In the genomic region with DNA sequence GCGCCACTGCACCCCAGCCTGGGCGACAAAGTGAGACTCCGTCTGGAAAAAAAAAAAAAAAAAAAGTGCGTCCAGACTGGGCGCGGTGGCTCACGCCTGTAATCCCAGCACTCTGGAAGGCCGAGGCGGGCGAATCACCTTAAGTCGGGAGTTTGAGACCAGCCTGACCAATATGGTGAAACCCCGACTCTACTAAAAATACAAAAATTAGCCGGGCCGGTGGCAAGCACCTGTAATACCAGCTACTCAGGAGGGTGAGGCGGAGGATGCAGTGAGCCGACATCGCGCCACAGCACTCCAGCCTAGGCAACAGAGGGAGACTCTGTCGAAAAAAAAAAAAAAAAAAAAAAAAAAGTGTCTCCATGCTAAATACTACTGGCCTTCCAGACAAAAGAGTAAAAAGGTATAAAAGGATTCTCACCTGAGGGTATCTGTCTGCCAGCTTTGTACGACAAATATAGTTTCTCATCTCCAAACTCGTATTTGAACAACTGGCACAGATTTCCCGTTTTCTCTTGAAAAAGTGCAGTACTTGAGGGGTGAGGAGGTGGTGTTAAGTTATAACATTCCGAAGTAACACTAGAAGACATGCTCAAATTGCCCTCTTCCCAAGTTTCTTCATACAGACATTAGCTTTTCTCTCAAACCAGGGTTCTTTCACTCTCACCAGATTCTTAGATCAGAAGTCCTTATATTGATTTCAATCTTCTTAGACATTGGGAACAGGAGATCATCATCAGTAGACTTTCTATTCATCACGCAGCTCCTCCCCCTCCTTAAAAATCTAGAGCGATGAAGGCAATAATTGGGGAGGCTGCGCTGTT, we compare ENCODE assay signal across 9 cellular contexts. TPM values are rescaled to one million over a fixed set of nuclear protein-coding genes. Genes with fewer than 3 reads are reported as not detected.
DNase-seq lines count a peak whose midpoint lies in the region; ATAC-seq and TF ChIP-seq lines count a peak whose summit lies in the region.
"Had no signal": no experiment of that assay in that cellular context is flagged by ENCODE, and none has a peak within 500 bp of the region (broad histone marks: within the 10 kb centered on the region; RNA-seq: fewer than 3 reads in every experiment).

No MANE protein-coding gene starts in this region.

- no peak for TF ChIP-seq CTCF in NB4 (IDR thresholded peaks at IDR 0.05; ENCODE audit: low read depth, low read length)

- TF ChIP-seq POLR2A in NB4 (IDR thresholded peaks at IDR 0.05; ENCODE audit: extremely low read depth, insufficient read length) = no peak

- H3K4me3 Mint-ChIP-seq in naive thymus-derived CD4-positive, alpha-beta T cell = peak overlapping the region; percentile 81 to 98 (median 92)

- H3K9me3 ChIP-seq in duodenal mucosa (ENCODE audit: control insufficient read depth in 1 of 2, low read length in 2 of 2) = no peaks in the 10 kb centered on the region
- no peaks in the 10 kb centered on the region for H3K9me3 ChIP-seq in naive thymus-derived CD4-positive, alpha-beta T cell (ENCODE audit: control insufficient read depth in 2 of 3, low read length in 3 of 3)

- H3K9me3 Mint-ChIP-seq in naive thymus-derived CD4-positive, alpha-beta T cell = peaks cover 0 to 5% (median 0%) of the 10 kb centered on the region in 11 donors

- no peak for ATAC-seq in naive thymus-derived CD4-positive, alpha-beta T cell
- no peak for ATAC-seq in GM21423 (IDR thresholded peaks at IDR 0.05; ENCODE audit: unreplicated experiment)

- H3K36me3 Mint-ChIP-seq in naive thymus-derived CD4-positive, alpha-beta T cell = peaks cover 0 to 22% (median 4%) of the 10 kb centered on the region in 5 donors

- CTCF ChIA-PET in naive thymus-derived CD4-positive, alpha-beta T cell (lab: Charles Lee) = no interaction called here

- DNase-seq in NCI-H2227 treated with DMSO at 0.1 percent for 48 hours (lab: John Stamatoyannopoulos, UW) = peak; percentile 8
- DNase-seq in NCI-H2227 (lab: John Stamatoyannopoulos, UW; ENCODE audit: unreplicated experiment) = no peak
- peak; percentile 52 for DNase-seq in NB4 (ENCODE audit: low read depth)
- peak in 3 of 9 donors; percentile 9 to 14 (median 11) for DNase-seq in naive thymus-derived CD4-positive, alpha-beta T cell
- no peak for DNase-seq in ecto neural progenitor cell (ENCODE audit: low spot score)
- no peak for DNase-seq in HuH-7 (ENCODE audit: low spot score)

- peak overlapping the region; percentile 86 for H3K4me3 ChIP-seq in NB4 (ENCODE audit: low read depth, low read length)
- H3K4me3 ChIP-seq in duodenal mucosa (ENCODE audit: low read depth in 1 of 2, low read length in 2 of 2) = peak overlapping the region; percentile 84 to 90
- H3K4me3 ChIP-seq in naive thymus-derived CD4-positive, alpha-beta T cell (ENCODE audit: low read length) = peak overlapping the region; percentile 79

- peaks cover 35 to 65% (median 55%) of the 10 kb centered on the region in 7 donors for H3K4me1 Mint-ChIP-seq in naive thymus-derived CD4-positive, alpha-beta T cell

- H3K4me1 ChIP-seq in duodenal mucosa (ENCODE audit: control insufficient read depth in 1 of 2, insufficient read depth in 2 of 2, low read length in 2 of 2) = peaks cover 15 to 17% of the 10 kb centered on the region in 2 donors
- no peaks in the 10 kb centered on the region for H3K4me1 ChIP-seq in naive thymus-derived CD4-positive, alpha-beta T cell (ENCODE audit: control insufficient read depth in 2 of 2, insufficient read depth in 2 of 2, low read length in 2 of 2)

- no peaks in the 10 kb centered on the region for H3K27me3 Mint-ChIP-seq in naive thymus-derived CD4-positive, alpha-beta T cell

- peak overlapping the region; percentile 7 to 95 (median 82) for H3K27ac Mint-ChIP-seq in naive thymus-derived CD4-positive, alpha-beta T cell

- POLR2A ChIA-PET in naive thymus-derived CD4-positive, alpha-beta T cell (lab: Charles Lee) = interaction anchor here (0.7 kb wide), 1 partner anchor 565 kb away, joined by 3 read pairs; a partner anchor contains a TSS

- peak overlapping the region; percentile 76 to 85 for H3K9ac ChIP-seq in duodenal mucosa (ENCODE audit: low read depth in 1 of 2, low read length in 2 of 2)

- no peaks in the 10 kb centered on the region for H3K36me3 ChIP-seq in duodenal mucosa (ENCODE audit: control insufficient read depth in 1 of 2, insufficient read depth in 2 of 2, low read length in 2 of 2)
- no peaks in the 10 kb centered on the region for H3K36me3 ChIP-seq in naive thymus-derived CD4-positive, alpha-beta T cell (ENCODE audit: control insufficient read depth in 2 of 3, insufficient read depth in 3 of 3, low read length in 3 of 3)

- H3K27me3 ChIP-seq in duodenal mucosa (ENCODE audit: control insufficient read depth in 1 of 2, insufficient read depth in 2 of 2, low read length in 2 of 2) = no peaks in the 10 kb centered on the region
- no peaks in the 10 kb centered on the region for H3K27me3 ChIP-seq in naive thymus-derived CD4-positive, alpha-beta T cell (ENCODE audit: control insufficient read depth in 2 of 2, insufficient read depth in 2 of 2, low read length in 2 of 2)

- intact Hi-C loops in naive thymus-derived CD4-positive, alpha-beta T cell (cut with micrococcal nuclease) = loop anchor here (2.0 to 10.0 kb wide), 4 partner anchors 286 to 2000 kb away; a partner anchor contains a TSS

- H3K27ac ChIP-seq in duodenal mucosa (ENCODE audit: low read depth, low read length) = no peak overlapping the region
- peak overlapping the region; percentile 78 for H3K27ac ChIP-seq in naive thymus-derived CD4-positive, alpha-beta T cell (ENCODE audit: low read depth, low read length)

RNA-seq across cellular contexts. Expression of a gene that starts 1.1 kb away (rescaled TPM):
- total RNA-seq in naive thymus-derived CD4-positive, alpha-beta T cell = 10 to 100 TPM; 12.0 to 50.3 (median 19.0) TPM
- polyA plus RNA-seq in naive thymus-derived CD4-positive, alpha-beta T cell = 10 to 100 TPM; 14.6 to 25.8 TPM

RNA-seq across cellular contexts. Expression of a gene that starts 30.3 kb away (rescaled TPM):
- total RNA-seq in naive thymus-derived CD4-positive, alpha-beta T cell = not detected
- not detected for polyA plus RNA-seq in naive thymus-derived CD4-positive, alpha-beta T cell
- total RNA-seq: Daoy had no signal

Comparison
In these comparisons a context has a peak if more than half of its experiments do, and no peak if none do; other contexts are left out.
1. DNase-seq: peak in NCI-H2227 treated with DMSO at 0.1 percent for 48 hours (single experiment) and NB4 (single experiment); none in NCI-H2227 (single experiment), ecto neural progenitor cell (single experiment) and HuH-7 (single experiment).
2. Peak in every context shown above with its lines, with median percentiles within 50 percentile points of each other: H3K4me3 ChIP-seq.